26 cellular contexts compared by ENCODE assay signal in the genomic region with DNA sequence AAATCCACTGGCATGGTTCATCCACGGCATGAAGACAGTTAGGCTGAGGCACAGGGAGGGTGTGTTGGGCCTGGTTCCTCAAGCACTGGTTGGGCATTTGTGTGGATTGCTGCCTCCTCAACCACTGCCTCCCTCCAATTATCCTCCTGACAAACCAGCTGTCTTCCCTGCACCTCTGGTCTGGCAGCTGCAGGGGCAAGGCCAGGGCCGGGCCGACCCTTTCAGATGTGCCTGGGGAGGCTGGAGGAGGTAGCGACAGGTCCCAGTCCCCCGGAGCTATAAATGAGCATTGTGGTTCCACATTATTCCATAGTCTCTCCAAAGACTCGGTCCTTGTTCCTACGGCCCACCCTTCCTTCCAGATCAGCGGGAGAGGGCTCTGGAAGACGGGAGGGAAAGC.
DNase-seq lines count a peak whose midpoint lies in the region; ATAC-seq and TF ChIP-seq lines count a peak whose summit lies in the region.
"Had no signal": no experiment of that assay in that cellular context is flagged by ENCODE, and none has a peak within 500 bp of the region (broad histone marks: within the 10 kb centered on the region; RNA-seq: fewer than 3 reads in every experiment).

No MANE protein-coding gene starts in this region.

- no peak for DNase-seq in GM23338 (ENCODE audit: low spot score)
- DNase-seq in T-helper 17 cell = no peak
- DNase-seq in immature natural killer cell = no peak
- no peak for DNase-seq in stimulated activated effector memory CD8-positive, alpha-beta T cell treated with anti-CD3 and anti-CD28 coated beads, Interleukin-12 subunit alpha, Interleukin-12 subunit beta, amount 100 ng/mL, for 72 hours (ENCODE audit: low spot score in 2 of 2)
- no peak for DNase-seq in omental fat pad (ENCODE audit: low spot score)
- DNase-seq in stimulated activated CD4-positive, alpha-beta T cell treated with anti-CD3 and anti-CD28 coated beads, Interleukin-15, amount 100 ng/mL, for 24 hours = no peak
- no peak for DNase-seq in dermis blood vessel endothelial cell
- DNase-seq: activated CD4-positive, alpha-beta T cell treated with anti-CD3 and anti-CD28 coated beads for 36 hours; activated naive CD4-positive, alpha-beta T cell treated with Interleukin-2 at 50 U/mL for 16 hours; activated T-cell treated with anti-CD3 and anti-CD28 coated beads, Interleukin-2, amount 50 U/mL, for 1 hour; DMS79; effector CD4-positive, alpha-beta T cell; GF-D8; Kasumi-1; left ventricle myocardium inferior; mesendoderm; NCI-H1417; NCI-H2029 treated with DMSO at 0.1 percent for 48 hours; NCI-H526; PC-9; Right ventricle myocardium superior; stimulated activated CD4-positive, alpha-beta T cell treated with anti-CD3 and anti-CD28 coated beads, Interleukin-4, amount 100 ng/mL, for 4 hours; upper lobe of right lung had no signal

- no peaks in the 10 kb centered on the region for H3K9me3 ChIP-seq in T-helper 17 cell (ENCODE audit: control insufficient read depth, low read length, poor library complexity, severe bottlenecking)
- H3K9me3 ChIP-seq: left ventricle myocardium inferior, suprapubic skin, upper lobe of right lung had no signal

- H3K4me3 Mint-ChIP-seq in GM23338 = no peak overlapping the region
- H3K4me3 Mint-ChIP-seq in T-helper 17 cell = no peak overlapping the region
- H3K4me3 Mint-ChIP-seq in immature natural killer cell = no peak overlapping the region
- no peak overlapping the region for H3K4me3 Mint-ChIP-seq in stimulated activated effector memory CD8-positive, alpha-beta T cell treated with anti-CD3 and anti-CD28 coated beads, Interleukin-12 subunit alpha, Interleukin-12 subunit beta, amount 100 ng/mL, for 72 hours
- H3K4me3 Mint-ChIP-seq: activated CD4-positive, alpha-beta T cell treated with anti-CD3 and anti-CD28 coated beads for 36 hours; brain had no signal

- 0 out of 2 replicates have a peak overlapping the region, but pooled peaks have one; percentile 47 for H3K27ac Mint-ChIP-seq in GM23338
- H3K27ac Mint-ChIP-seq in T-helper 17 cell = peak overlapping the region; percentile 83
- H3K27ac Mint-ChIP-seq in immature natural killer cell = peak overlapping the region in 4 of 6 donors; percentile 25 to 79 (median 62)
- H3K27ac Mint-ChIP-seq in stimulated activated effector memory CD8-positive, alpha-beta T cell treated with anti-CD3 and anti-CD28 coated beads, Interleukin-12 subunit alpha, Interleukin-12 subunit beta, amount 100 ng/mL, for 72 hours = peak overlapping the region; percentile 77
- H3K27ac Mint-ChIP-seq: brain had no signal

- H3K4me3 ChIP-seq in GM23338 = no peak overlapping the region
- H3K4me3 ChIP-seq: left ventricle myocardium inferior, PC-9, suprapubic skin, upper lobe of right lung had no signal

- H3K9me2 ChIP-seq in GM23338 (ENCODE audit: insufficient read depth) = no peaks in the 10 kb centered on the region

- no peaks in the 10 kb centered on the region for H3K79me2 ChIP-seq in GM23338 (replicated peaks; ENCODE audit: insufficient read depth)

- no peaks in the 10 kb centered on the region for H3K4me1 ChIP-seq in GM23338 (ENCODE audit: insufficient read depth)
- H3K4me1 ChIP-seq: upper lobe of right lung had no signal

- peaks cover 7% of the 10 kb centered on the region for H3K4me1 Mint-ChIP-seq in GM23338
- peaks cover 26% of the 10 kb centered on the region for H3K4me1 Mint-ChIP-seq in T-helper 17 cell
- peaks cover 69 to 81% of the 10 kb centered on the region in 2 donors for H3K4me1 Mint-ChIP-seq in immature natural killer cell
- H3K4me1 Mint-ChIP-seq in stimulated activated effector memory CD8-positive, alpha-beta T cell treated with anti-CD3 and anti-CD28 coated beads, Interleukin-12 subunit alpha, Interleukin-12 subunit beta, amount 100 ng/mL, for 72 hours = peaks cover 35% of the 10 kb centered on the region

- H3K27me3 Mint-ChIP-seq in GM23338 (ENCODE audit: insufficient read depth, low read depth, poor library complexity) (peaks cover 1% of the 10 kb centered on the region), T-helper 17 cell (no peaks in the 10 kb centered on the region), immature natural killer cell (ENCODE audit: low read depth in 3 of 3) (peaks cover 0 to 18% (median 12%) of the 10 kb centered on the region in 3 donors)
- H3K27me3 Mint-ChIP-seq: activated CD4-positive, alpha-beta T cell treated with anti-CD3 and anti-CD28 coated beads for 36 hours had no signal

- no peak overlapping the region for H3K4me2 ChIP-seq in GM23338
- H3K4me2 ChIP-seq: PC-9 had no signal

- H3K36me3 Mint-ChIP-seq in GM23338 (ENCODE audit: low read depth) = no peaks in the 10 kb centered on the region
- H3K36me3 Mint-ChIP-seq in T-helper 17 cell (ENCODE audit: low read depth) = peaks cover 5% of the 10 kb centered on the region
- peaks cover 6 to 29% (median 10%) of the 10 kb centered on the region in 3 donors for H3K36me3 Mint-ChIP-seq in immature natural killer cell
- H3K36me3 Mint-ChIP-seq in stimulated activated effector memory CD8-positive, alpha-beta T cell treated with anti-CD3 and anti-CD28 coated beads, Interleukin-12 subunit alpha, Interleukin-12 subunit beta, amount 100 ng/mL, for 72 hours = peaks cover 35% of the 10 kb centered on the region
- H3K36me3 Mint-ChIP-seq: brain had no signal

- ATAC-seq in GM23338 (no peak), T-helper 17 cell (no peak), omental fat pad (ENCODE audit: low FRiP score) (no peak)
- ATAC-seq in stimulated activated effector memory CD8-positive, alpha-beta T cell treated with anti-CD3 and anti-CD28 coated beads, Interleukin-12 subunit alpha, Interleukin-12 subunit beta, amount 100 ng/mL, for 72 hours = no peak
- ATAC-seq: activated CD4-positive, alpha-beta T cell treated with anti-CD3 and anti-CD28 coated beads for 36 hours; HepG2; upper lobe of right lung had no signal

- H3K27me3 ChIP-seq in GM23338 (ENCODE audit: insufficient read depth) = no peaks in the 10 kb centered on the region
- H3K27me3 ChIP-seq: suprapubic skin, upper lobe of right lung had no signal

- H3K27ac ChIP-seq in GM23338 (ENCODE audit: low read depth) = no peak overlapping the region
- H3K27ac ChIP-seq: left ventricle myocardium inferior, PC-9, suprapubic skin, upper lobe of right lung had no signal

- no peaks in the 10 kb centered on the region for H3F3A ChIP-seq in GM23338 (replicated peaks; ENCODE audit: low read depth)

- TF ChIP-seq CTCF in GM23338 (conservative IDR thresholded peaks at IDR 0.05; ENCODE audit: low read depth in 2 of 2) (no peak), omental fat pad (IDR thresholded peaks at IDR 0.05) (no peak)

- no peaks in the 10 kb centered on the region for H3K36me3 ChIP-seq in GM23338 (ENCODE audit: insufficient read depth)

- H3K9me3 Mint-ChIP-seq in GM23338 (no peaks in the 10 kb centered on the region; the same call in 2 of the 3 replicates), immature natural killer cell (no peaks in the 10 kb centered on the region)
- H3K9me3 Mint-ChIP-seq in stimulated activated effector memory CD8-positive, alpha-beta T cell treated with anti-CD3 and anti-CD28 coated beads, Interleukin-12 subunit alpha, Interleukin-12 subunit beta, amount 100 ng/mL, for 72 hours = no peaks in the 10 kb centered on the region
- H3K9me3 Mint-ChIP-seq: brain had no signal

- H2AFZ ChIP-seq in GM23338 = no peak overlapping the region
- H2AFZ ChIP-seq: PC-9 had no signal

- H4K20me1 ChIP-seq in GM23338 (replicated peaks; ENCODE audit: insufficient read depth) = no peaks in the 10 kb centered on the region

TF ChIP-seq in GM23338, 12 proteins besides CTCF, POLR2A, EP300 and RAD21:
- TF ChIP-seq NANOG (IDR thresholded peaks at IDR 0.05; ENCODE audit: borderline replicate concordance) (no peak), ETS1 (IDR thresholded peaks at IDR 0.05) (no peak), STAT1 (IDR thresholded peaks at IDR 0.05; ENCODE audit: unreplicated experiment) (no peak), POLR2AphosphoS5 (IDR thresholded peaks at IDR 0.05; ENCODE audit: low read depth) (no peak), ZNF114 (CRISPR knock-in tag; IDR thresholded peaks at IDR 0.05) (no peak), JUNB (IDR thresholded peaks at IDR 0.05; ENCODE audit: unreplicated experiment) (no peak)
TF ChIP-seq in GM23338: peak in this region for 0.
